Comparison of ENCODE assay signal across 15 cellular contexts in genomic region chr4:93319011-93319410, GRCh38.
DNase-seq lines count a peak whose midpoint lies in the region; ATAC-seq and TF ChIP-seq lines count a peak whose summit lies in the region.
"Had no signal": no experiment of that assay in that cellular context is flagged by ENCODE, and none has a peak within 500 bp of the region (broad histone marks: within the 10 kb centered on the region; RNA-seq: fewer than 3 reads in every experiment).

No MANE protein-coding gene starts in this region.

- ATAC-seq in PC-3 (no peak; the same call in 1 of the 2 replicates), foreskin keratinocyte (peak; percentile 41), HG02884 (IDR thresholded peaks at IDR 0.05; ENCODE audit: unreplicated experiment) (no peak), T-cell (replicated peaks in 1 of 4) (no peak)
- ATAC-seq: GM12878, GM23338 had no signal

- H3K9ac ChIP-seq in PC-3 (ENCODE audit: low read length): no peak overlapping the region
- H3K9ac ChIP-seq: BLaER1 had no signal

- H3K9me2 ChIP-seq in PC-3 (replicated peaks; ENCODE audit: low read length): no peaks in the 10 kb centered on the region

- H3K27ac Mint-ChIP-seq in T-cell: no peak overlapping the region
- H3K27ac Mint-ChIP-seq: CD8-positive, alpha-beta memory T cell; GM23338 had no signal

- DNase-seq in COLO829 (ENCODE audit: low spot score) (peak; percentile 74), PC-3 (peak; percentile 27), choroid plexus epithelial cell (ENCODE audit: low read depth) (peak; percentile 41), foreskin keratinocyte (peak in 1 of 2 donors; percentile 26), T-cell (no peak)
- no peak for DNase-seq in activated CD4-positive, alpha-beta T cell treated with anti-CD3 and anti-CD28 coated beads for 48 hours
- DNase-seq: 8988T; AML-193; Calu3; CD8-positive, alpha-beta memory T cell; H7 had no signal

- H3K27me3 Mint-ChIP-seq in T-cell: no peaks in the 10 kb centered on the region
- H3K27me3 Mint-ChIP-seq: CD8-positive, alpha-beta memory T cell had no signal

- H3K36me3 Mint-ChIP-seq in T-cell: no peaks in the 10 kb centered on the region
- H3K36me3 Mint-ChIP-seq: CD8-positive, alpha-beta memory T cell had no signal

- CTCF ChIA-PET in PC-3 (lab: Charles Lee) (no interaction called here), T-cell (lab: Charles Lee) (no interaction called here)

- no peaks in the 10 kb centered on the region for H3K36me3 ChIP-seq in PC-3 (ENCODE audit: low read depth, low read length)
- H3K36me3 ChIP-seq: BLaER1 had no signal

- H3K4me2 ChIP-seq in PC-3 (ENCODE audit: low read length): 0 out of 2 replicates have a peak overlapping the region, but pooled peaks have one; percentile 13
- H3K4me2 ChIP-seq: BLaER1, GM23338 had no signal

- no peaks in the 10 kb centered on the region for H4K20me1 ChIP-seq in PC-3 (ENCODE audit: low read length)
- H4K20me1 ChIP-seq: BLaER1 had no signal

- H3K27ac ChIP-seq in PC-3 (ENCODE audit: low read length): no peak overlapping the region
- no peak overlapping the region for H3K27ac ChIP-seq in foreskin keratinocyte
- H3K27ac ChIP-seq: BLaER1 had no signal

- H3K4me1 Mint-ChIP-seq in T-cell: no peaks in the 10 kb centered on the region
- H3K4me1 Mint-ChIP-seq: CD8-positive, alpha-beta memory T cell had no signal

- TF ChIP-seq CTCF in PC-3 (conservative IDR thresholded peaks at IDR 0.05; ENCODE audit: low read depth, low read length) (no peak), choroid plexus epithelial cell (conservative IDR thresholded peaks at IDR 0.05; ENCODE audit: low read depth, low read length) (no peak), foreskin keratinocyte (conservative IDR thresholded peaks at IDR 0.05) (no peak)

- H2AFZ ChIP-seq in PC-3 (ENCODE audit: low read length): no peak overlapping the region
- H2AFZ ChIP-seq: GM23338 had no signal

- no peaks in the 10 kb centered on the region for H3F3A ChIP-seq in PC-3 (ENCODE audit: low read length, unreplicated experiment)

- BruUV-seq in PC-3 (replicated peaks; lab: Mats Ljungman, UMichigan): no TSS peak

- no peaks in the 10 kb centered on the region for H3K9me3 ChIP-seq in PC-3 (ENCODE audit: low read length)
- H3K9me3 ChIP-seq: BLaER1 had no signal

- intact Hi-C loops in PC-3 (cut with micrococcal nuclease): loop anchor here (5.0 kb wide), 1 partner anchor 158 kb away; no protein-coding TSS in a partner anchor

- no peaks in the 10 kb centered on the region for H3K79me2 ChIP-seq in PC-3 (ENCODE audit: low read length)

- H3K9me3 Mint-ChIP-seq in T-cell: peaks cover 6 to 20% (median 9%) of the 10 kb centered on the region in 3 donors

- no peak overlapping the region for H3K4me3 ChIP-seq in PC-3 (ENCODE audit: low read length)
- no peak overlapping the region for H3K4me3 ChIP-seq in choroid plexus epithelial cell (ENCODE audit: low read depth, low read length)
- H3K4me3 ChIP-seq: BLaER1, GM12878, GM23338 had no signal

- no peak overlapping the region for H3K4me3 Mint-ChIP-seq in T-cell
- H3K4me3 Mint-ChIP-seq: CD8-positive, alpha-beta memory T cell; GM23338 had no signal

- H3K4me1 ChIP-seq in PC-3 (ENCODE audit: insufficient read depth, low read length): peaks cover 17% of the 10 kb centered on the region; the same call in 1 of the 2 replicates
- H3K4me1 ChIP-seq in foreskin keratinocyte: no peaks in the 10 kb centered on the region
- H3K4me1 ChIP-seq: BLaER1 had no signal

- POLR2A ChIA-PET in PC-3 (lab: Charles Lee; ENCODE audit: unreplicated experiment) (no interaction called here), T-cell (lab: Charles Lee) (no interaction called here)

- H3K27me3 ChIP-seq in PC-3 (ENCODE audit: low read length) (no peaks in the 10 kb centered on the region), foreskin keratinocyte (no peaks in the 10 kb centered on the region)
- H3K27me3 ChIP-seq: BLaER1 had no signal

Comparison
In these comparisons a context has a peak if more than half of its experiments do, and no peak if none do; other contexts are left out.
1. DNase-seq: peak in COLO829 (single experiment), PC-3 (single experiment) and choroid plexus epithelial cell (single experiment); none in T-cell (0 of 34) and activated CD4-positive, alpha-beta T cell treated with anti-CD3 and anti-CD28 coated beads for 48 hours (single experiment).